Comparison of ENCODE assay signal across 1 cellular context in genomic region chr20:32608664-32609015, GRCh38.
TF ChIP-seq lines count a peak whose summit lies in the region.

No MANE protein-coding gene starts in this region.

TF ChIP-seq in HepG2, 621 proteins besides CTCF, POLR2A, EP300 and RAD21:
- TF ChIP-seq, protein P1, sequence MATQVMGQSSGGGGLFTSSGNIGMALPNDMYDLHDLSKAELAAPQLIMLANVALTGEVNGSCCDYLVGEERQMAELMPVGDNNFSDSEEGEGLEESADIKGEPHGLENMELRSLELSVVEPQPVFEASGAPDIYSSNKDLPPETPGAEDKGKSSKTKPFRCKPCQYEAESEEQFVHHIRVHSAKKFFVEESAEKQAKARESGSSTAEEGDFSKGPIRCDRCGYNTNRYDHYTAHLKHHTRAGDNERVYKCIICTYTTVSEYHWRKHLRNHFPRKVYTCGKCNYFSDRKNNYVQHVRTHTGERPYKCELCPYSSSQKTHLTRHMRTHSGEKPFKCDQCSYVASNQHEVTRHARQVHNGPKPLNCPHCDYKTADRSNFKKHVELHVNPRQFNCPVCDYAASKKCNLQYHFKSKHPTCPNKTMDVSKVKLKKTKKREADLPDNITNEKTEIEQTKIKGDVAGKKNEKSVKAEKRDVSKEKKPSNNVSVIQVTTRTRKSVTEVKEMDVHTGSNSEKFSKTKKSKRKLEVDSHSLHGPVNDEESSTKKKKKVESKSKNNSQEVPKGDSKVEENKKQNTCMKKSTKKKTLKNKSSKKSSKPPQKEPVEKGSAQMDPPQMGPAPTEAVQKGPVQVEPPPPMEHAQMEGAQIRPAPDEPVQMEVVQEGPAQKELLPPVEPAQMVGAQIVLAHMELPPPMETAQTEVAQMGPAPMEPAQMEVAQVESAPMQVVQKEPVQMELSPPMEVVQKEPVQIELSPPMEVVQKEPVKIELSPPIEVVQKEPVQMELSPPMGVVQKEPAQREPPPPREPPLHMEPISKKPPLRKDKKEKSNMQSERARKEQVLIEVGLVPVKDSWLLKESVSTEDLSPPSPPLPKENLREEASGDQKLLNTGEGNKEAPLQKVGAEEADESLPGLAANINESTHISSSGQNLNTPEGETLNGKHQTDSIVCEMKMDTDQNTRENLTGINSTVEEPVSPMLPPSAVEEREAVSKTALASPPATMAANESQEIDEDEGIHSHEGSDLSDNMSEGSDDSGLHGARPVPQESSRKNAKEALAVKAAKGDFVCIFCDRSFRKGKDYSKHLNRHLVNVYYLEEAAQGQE (IDR thresholded peaks at IDR 0.05; ENCODE audit: borderline replicate concordance in 1 of 2, low read depth in 1 of 2, low read length in 2 of 2), result peak in 1 of 2 experiments; percentile 76; a peak in 1 of 4 replicates
- TF ChIP-seq, protein P2, sequence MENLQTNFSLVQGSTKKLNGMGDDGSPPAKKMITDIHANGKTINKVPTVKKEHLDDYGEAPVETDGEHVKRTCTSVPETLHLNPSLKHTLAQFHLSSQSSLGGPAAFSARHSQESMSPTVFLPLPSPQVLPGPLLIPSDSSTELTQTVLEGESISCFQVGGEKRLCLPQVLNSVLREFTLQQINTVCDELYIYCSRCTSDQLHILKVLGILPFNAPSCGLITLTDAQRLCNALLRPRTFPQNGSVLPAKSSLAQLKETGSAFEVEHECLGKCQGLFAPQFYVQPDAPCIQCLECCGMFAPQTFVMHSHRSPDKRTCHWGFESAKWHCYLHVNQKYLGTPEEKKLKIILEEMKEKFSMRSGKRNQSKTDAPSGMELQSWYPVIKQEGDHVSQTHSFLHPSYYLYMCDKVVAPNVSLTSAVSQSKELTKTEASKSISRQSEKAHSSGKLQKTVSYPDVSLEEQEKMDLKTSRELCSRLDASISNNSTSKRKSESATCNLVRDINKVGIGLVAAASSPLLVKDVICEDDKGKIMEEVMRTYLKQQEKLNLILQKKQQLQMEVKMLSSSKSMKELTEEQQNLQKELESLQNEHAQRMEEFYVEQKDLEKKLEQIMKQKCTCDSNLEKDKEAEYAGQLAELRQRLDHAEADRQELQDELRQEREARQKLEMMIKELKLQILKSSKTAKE (CRISPR knock-in tag; IDR thresholded peaks at IDR 0.05; ENCODE audit: borderline replicate concordance), result 0 out of 2 replicates have a peak, but pooled peaks have one; percentile 21
- TF ChIP-seq ZSCAN21 (CRISPR knock-in tag; IDR thresholded peaks at IDR 0.05; ENCODE audit: borderline replicate concordance), result 0 out of 2 replicates have a peak, but pooled peaks have one; percentile 28
- TF ChIP-seq FOXJ3 (CRISPR knock-in tag; IDR thresholded peaks at IDR 0.05; ENCODE audit: borderline replicate concordance), result no peak
- TF ChIP-seq ZNF737 (CRISPR knock-in tag; IDR thresholded peaks at IDR 0.05; ENCODE audit: borderline replicate concordance), result no peak
